ENCODE assay signal across 1 cellular context in the genomic region with DNA sequence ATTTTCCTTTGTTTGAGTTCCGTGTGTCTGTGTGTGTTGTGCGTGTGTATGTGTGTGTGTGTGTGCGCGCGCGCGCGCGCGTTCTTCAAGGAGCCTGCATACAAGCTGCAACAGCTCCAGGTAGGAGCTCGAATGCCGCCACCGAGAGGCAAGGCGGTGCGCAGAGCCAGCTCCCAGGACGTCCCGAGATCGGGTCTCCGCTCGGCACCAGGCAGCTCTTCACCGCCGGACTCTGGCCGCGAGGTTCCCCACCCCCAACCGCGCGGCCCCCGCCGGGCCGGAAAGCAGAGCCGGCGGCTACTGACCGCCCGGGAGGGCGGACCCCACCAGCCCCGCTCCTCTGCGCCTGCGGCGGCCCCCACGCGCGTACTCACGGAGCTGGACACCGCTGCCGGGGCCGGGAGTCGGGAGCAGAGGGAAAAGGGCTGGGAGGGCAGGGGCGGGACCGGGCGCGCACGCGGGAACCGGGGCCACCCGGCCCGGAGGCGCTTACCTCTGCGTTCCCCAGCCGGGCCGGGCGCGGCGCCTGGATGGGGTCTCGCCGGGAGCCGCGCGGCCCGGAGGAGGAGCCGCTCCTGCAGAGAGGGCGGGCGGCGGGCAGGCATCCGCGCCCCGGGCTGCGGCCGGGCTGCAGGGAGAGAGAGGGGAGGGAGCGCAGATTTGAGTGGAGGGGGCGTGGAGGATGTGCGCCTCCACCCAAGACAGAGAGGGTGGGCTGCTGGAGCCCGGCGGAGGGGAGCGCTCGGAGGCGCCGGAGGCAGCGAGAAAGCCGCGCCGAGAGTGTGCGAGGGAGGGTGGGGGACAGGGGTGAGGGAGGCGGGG.
TF ChIP-seq lines count a peak whose summit lies in the region.

No MANE protein-coding gene starts in this region.

TF ChIP-seq in WTC11, 78 proteins besides CTCF, POLR2A, EP300 and RAD21 (continued from another document):
- TF ChIP-seq, protein P1, sequence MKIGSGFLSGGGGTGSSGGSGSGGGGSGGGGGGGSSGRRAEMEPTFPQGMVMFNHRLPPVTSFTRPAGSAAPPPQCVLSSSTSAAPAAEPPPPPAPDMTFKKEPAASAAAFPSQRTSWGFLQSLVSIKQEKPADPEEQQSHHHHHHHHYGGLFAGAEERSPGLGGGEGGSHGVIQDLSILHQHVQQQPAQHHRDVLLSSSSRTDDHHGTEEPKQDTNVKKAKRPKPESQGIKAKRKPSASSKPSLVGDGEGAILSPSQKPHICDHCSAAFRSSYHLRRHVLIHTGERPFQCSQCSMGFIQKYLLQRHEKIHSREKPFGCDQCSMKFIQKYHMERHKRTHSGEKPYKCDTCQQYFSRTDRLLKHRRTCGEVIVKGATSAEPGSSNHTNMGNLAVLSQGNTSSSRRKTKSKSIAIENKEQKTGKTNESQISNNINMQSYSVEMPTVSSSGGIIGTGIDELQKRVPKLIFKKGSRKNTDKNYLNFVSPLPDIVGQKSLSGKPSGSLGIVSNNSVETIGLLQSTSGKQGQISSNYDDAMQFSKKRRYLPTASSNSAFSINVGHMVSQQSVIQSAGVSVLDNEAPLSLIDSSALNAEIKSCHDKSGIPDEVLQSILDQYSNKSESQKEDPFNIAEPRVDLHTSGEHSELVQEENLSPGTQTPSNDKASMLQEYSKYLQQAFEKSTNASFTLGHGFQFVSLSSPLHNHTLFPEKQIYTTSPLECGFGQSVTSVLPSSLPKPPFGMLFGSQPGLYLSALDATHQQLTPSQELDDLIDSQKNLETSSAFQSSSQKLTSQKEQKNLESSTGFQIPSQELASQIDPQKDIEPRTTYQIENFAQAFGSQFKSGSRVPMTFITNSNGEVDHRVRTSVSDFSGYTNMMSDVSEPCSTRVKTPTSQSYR (CRISPR knock-in tag; IDR thresholded peaks at IDR 0.05): no peak
- TF ChIP-seq ZNF219 (CRISPR knock-in tag; IDR thresholded peaks at IDR 0.05; ENCODE audit: borderline replicate concordance) (0 out of 2 replicates have a peak, but pooled peaks have one; percentile 16), ZNF671 (CRISPR knock-in tag; IDR thresholded peaks at IDR 0.05) (no peak), JAZF1 (CRISPR knock-in tag; IDR thresholded peaks at IDR 0.05) (no peak), TEAD1 (CRISPR knock-in tag; IDR thresholded peaks at IDR 0.05) (0 out of 2 replicates have a peak, but pooled peaks have one; percentile 25), NFYB (CRISPR knock-in tag; conservative IDR thresholded peaks at IDR 0.05; ENCODE audit: low read depth) (no peak), ETV6 (CRISPR knock-in tag; IDR thresholded peaks at IDR 0.05) (peak; percentile 61; the same call in 1 of the 2 replicates), CBFB (CRISPR knock-in tag; IDR thresholded peaks at IDR 0.05; ENCODE audit: low read depth) (no peak), KAT7 (CRISPR knock-in tag; IDR thresholded peaks at IDR 0.05; ENCODE audit: borderline replicate concordance) (0 out of 2 replicates have a peak, but pooled peaks have one; percentile 25), ZNF317 (CRISPR knock-in tag; IDR thresholded peaks at IDR 0.05; ENCODE audit: borderline replicate concordance, low read depth) (no peak), ZNF232 (CRISPR knock-in tag; IDR thresholded peaks at IDR 0.05) (no peak), ATF1 (CRISPR knock-in tag; IDR thresholded peaks at IDR 0.05) (no peak), ZNF423 (CRISPR knock-in tag; IDR thresholded peaks at IDR 0.05) (peak; percentile 2; the same call in 1 of the 2 replicates), MXD4 (CRISPR knock-in tag; IDR thresholded peaks at IDR 0.05; ENCODE audit: borderline replicate concordance) (no peak)
- TF ChIP-seq, protein P2, sequence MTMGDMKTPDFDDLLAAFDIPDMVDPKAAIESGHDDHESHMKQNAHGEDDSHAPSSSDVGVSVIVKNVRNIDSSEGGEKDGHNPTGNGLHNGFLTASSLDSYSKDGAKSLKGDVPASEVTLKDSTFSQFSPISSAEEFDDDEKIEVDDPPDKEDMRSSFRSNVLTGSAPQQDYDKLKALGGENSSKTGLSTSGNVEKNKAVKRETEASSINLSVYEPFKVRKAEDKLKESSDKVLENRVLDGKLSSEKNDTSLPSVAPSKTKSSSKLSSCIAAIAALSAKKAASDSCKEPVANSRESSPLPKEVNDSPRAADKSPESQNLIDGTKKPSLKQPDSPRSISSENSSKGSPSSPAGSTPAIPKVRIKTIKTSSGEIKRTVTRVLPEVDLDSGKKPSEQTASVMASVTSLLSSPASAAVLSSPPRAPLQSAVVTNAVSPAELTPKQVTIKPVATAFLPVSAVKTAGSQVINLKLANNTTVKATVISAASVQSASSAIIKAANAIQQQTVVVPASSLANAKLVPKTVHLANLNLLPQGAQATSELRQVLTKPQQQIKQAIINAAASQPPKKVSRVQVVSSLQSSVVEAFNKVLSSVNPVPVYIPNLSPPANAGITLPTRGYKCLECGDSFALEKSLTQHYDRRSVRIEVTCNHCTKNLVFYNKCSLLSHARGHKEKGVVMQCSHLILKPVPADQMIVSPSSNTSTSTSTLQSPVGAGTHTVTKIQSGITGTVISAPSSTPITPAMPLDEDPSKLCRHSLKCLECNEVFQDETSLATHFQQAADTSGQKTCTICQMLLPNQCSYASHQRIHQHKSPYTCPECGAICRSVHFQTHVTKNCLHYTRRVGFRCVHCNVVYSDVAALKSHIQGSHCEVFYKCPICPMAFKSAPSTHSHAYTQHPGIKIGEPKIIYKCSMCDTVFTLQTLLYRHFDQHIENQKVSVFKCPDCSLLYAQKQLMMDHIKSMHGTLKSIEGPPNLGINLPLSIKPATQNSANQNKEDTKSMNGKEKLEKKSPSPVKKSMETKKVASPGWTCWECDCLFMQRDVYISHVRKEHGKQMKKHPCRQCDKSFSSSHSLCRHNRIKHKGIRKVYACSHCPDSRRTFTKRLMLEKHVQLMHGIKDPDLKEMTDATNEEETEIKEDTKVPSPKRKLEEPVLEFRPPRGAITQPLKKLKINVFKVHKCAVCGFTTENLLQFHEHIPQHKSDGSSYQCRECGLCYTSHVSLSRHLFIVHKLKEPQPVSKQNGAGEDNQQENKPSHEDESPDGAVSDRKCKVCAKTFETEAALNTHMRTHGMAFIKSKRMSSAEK (CRISPR knock-in tag; IDR thresholded peaks at IDR 0.05; ENCODE audit: borderline replicate concordance): no peak
- TF ChIP-seq, protein P3, sequence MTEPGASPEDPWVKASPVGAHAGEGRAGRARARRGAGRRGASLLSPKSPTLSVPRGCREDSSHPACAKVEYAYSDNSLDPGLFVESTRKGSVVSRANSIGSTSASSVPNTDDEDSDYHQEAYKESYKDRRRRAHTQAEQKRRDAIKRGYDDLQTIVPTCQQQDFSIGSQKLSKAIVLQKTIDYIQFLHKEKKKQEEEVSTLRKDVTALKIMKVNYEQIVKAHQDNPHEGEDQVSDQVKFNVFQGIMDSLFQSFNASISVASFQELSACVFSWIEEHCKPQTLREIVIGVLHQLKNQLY (CRISPR knock-in tag; IDR thresholded peaks at IDR 0.05): no peak
- TF ChIP-seq, protein P4, sequence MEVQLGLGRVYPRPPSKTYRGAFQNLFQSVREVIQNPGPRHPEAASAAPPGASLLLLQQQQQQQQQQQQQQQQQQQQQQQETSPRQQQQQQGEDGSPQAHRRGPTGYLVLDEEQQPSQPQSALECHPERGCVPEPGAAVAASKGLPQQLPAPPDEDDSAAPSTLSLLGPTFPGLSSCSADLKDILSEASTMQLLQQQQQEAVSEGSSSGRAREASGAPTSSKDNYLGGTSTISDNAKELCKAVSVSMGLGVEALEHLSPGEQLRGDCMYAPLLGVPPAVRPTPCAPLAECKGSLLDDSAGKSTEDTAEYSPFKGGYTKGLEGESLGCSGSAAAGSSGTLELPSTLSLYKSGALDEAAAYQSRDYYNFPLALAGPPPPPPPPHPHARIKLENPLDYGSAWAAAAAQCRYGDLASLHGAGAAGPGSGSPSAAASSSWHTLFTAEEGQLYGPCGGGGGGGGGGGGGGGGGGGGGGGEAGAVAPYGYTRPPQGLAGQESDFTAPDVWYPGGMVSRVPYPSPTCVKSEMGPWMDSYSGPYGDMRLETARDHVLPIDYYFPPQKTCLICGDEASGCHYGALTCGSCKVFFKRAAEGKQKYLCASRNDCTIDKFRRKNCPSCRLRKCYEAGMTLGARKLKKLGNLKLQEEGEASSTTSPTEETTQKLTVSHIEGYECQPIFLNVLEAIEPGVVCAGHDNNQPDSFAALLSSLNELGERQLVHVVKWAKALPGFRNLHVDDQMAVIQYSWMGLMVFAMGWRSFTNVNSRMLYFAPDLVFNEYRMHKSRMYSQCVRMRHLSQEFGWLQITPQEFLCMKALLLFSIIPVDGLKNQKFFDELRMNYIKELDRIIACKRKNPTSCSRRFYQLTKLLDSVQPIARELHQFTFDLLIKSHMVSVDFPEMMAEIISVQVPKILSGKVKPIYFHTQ (CRISPR knock-in tag; IDR thresholded peaks at IDR 0.05): no peak
- TF ChIP-seq, protein P5, sequence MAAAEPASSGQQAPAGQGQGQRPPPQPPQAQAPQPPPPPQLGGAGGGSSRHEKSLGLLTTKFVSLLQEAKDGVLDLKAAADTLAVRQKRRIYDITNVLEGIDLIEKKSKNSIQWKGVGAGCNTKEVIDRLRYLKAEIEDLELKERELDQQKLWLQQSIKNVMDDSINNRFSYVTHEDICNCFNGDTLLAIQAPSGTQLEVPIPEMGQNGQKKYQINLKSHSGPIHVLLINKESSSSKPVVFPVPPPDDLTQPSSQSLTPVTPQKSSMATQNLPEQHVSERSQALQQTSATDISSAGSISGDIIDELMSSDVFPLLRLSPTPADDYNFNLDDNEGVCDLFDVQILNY (CRISPR knock-in tag; IDR thresholded peaks at IDR 0.05): peak; percentile 75; the same call in 1 of the 2 replicates
- TF ChIP-seq, protein P6, sequence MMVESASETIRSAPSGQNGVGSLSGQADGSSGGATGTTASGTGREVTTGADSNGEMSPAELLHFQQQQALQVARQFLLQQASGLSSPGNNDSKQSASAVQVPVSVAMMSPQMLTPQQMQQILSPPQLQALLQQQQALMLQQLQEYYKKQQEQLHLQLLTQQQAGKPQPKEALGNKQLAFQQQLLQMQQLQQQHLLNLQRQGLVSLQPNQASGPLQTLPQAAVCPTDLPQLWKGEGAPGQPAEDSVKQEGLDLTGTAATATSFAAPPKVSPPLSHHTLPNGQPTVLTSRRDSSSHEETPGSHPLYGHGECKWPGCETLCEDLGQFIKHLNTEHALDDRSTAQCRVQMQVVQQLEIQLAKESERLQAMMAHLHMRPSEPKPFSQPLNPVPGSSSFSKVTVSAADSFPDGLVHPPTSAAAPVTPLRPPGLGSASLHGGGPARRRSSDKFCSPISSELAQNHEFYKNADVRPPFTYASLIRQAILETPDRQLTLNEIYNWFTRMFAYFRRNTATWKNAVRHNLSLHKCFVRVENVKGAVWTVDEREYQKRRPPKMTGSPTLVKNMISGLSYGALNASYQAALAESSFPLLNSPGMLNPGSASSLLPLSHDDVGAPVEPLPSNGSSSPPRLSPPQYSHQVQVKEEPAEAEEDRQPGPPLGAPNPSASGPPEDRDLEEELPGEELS (CRISPR knock-in tag; IDR thresholded peaks at IDR 0.05): peak; percentile 16; the same call in 1 of the 2 replicates
- TF ChIP-seq, protein P7, sequence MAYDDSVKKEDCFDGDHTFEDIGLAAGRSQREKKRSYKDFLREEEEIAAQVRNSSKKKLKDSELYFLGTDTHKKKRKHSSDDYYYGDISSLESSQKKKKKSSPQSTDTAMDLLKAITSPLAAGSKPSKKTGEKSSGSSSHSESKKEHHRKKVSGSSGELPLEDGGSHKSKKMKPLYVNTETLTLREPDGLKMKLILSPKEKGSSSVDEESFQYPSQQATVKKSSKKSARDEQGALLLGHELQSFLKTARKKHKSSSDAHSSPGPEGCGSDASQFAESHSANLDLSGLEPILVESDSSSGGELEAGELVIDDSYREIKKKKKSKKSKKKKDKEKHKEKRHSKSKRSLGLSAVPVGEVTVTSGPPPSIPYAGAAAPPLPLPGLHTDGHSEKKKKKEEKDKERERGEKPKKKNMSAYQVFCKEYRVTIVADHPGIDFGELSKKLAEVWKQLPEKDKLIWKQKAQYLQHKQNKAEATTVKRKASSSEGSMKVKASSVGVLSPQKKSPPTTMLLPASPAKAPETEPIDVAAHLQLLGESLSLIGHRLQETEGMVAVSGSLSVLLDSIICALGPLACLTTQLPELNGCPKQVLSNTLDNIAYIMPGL (CRISPR knock-in tag; IDR thresholded peaks at IDR 0.05): peak; percentile 93; the same call in 1 of the 2 replicates
- TF ChIP-seq, protein P8, sequence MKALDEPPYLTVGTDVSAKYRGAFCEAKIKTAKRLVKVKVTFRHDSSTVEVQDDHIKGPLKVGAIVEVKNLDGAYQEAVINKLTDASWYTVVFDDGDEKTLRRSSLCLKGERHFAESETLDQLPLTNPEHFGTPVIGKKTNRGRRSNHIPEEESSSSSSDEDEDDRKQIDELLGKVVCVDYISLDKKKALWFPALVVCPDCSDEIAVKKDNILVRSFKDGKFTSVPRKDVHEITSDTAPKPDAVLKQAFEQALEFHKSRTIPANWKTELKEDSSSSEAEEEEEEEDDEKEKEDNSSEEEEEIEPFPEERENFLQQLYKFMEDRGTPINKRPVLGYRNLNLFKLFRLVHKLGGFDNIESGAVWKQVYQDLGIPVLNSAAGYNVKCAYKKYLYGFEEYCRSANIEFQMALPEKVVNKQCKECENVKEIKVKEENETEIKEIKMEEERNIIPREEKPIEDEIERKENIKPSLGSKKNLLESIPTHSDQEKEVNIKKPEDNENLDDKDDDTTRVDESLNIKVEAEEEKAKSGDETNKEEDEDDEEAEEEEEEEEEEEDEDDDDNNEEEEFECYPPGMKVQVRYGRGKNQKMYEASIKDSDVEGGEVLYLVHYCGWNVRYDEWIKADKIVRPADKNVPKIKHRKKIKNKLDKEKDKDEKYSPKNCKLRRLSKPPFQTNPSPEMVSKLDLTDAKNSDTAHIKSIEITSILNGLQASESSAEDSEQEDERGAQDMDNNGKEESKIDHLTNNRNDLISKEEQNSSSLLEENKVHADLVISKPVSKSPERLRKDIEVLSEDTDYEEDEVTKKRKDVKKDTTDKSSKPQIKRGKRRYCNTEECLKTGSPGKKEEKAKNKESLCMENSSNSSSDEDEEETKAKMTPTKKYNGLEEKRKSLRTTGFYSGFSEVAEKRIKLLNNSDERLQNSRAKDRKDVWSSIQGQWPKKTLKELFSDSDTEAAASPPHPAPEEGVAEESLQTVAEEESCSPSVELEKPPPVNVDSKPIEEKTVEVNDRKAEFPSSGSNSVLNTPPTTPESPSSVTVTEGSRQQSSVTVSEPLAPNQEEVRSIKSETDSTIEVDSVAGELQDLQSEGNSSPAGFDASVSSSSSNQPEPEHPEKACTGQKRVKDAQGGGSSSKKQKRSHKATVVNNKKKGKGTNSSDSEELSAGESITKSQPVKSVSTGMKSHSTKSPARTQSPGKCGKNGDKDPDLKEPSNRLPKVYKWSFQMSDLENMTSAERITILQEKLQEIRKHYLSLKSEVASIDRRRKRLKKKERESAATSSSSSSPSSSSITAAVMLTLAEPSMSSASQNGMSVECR (CRISPR knock-in tag; IDR thresholded peaks at IDR 0.05; ENCODE audit: borderline replicate concordance): no peak
